In the genomic region with DNA sequence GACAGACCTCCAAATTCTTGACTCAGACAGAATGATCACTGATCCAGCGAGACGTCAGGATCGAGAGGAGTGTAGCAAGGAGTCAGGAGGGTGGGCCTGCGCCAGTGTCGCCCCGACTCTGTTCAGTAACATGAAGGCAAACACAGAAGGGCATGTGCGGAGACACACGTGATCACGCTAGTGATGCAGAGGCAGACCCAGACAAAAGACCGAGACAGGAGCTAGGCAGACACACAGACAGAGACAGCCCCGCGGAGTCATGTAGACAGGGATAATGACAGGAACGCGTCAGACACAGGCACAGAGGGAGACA, we compare ENCODE assay signal across 8 cellular contexts. TPM values are rescaled to one million over a fixed set of nuclear protein-coding genes. Genes with fewer than 3 reads are reported as not detected.
A peak's percentile ranks its signal among the peaks of the same experiment; 100 is the strongest.
DNase-seq lines count a peak whose midpoint lies in the region; ATAC-seq, FAIRE-seq and TF ChIP-seq lines count a peak whose summit lies in the region.

No MANE protein-coding gene starts in this region.

- no peak overlapping the region for H2AFZ ChIP-seq in K562 (ENCODE audit: low read depth, low read length)

- 3% methylated on average over 14 of the region's 14 CpGs for WGBS in K562 (ENCODE audit: insufficient coverage, low coverage, missing lambda C conversion rate)
- 11 to 13% methylated on average over 14 of the region's 14 CpGs for WGBS in mesodermal cell (ENCODE audit: insufficient coverage in 2 of 2), 2 experiments

- intact Hi-C loops in K562 (cut with micrococcal nuclease) = no loop called here

- peak overlapping the region; percentile 70 for H3K4me3 ChIP-seq in NB4 (ENCODE audit: low read depth, low read length)
- peak overlapping the region; percentile 76 for H3K4me3 ChIP-seq in K562
- peak overlapping the region; percentile 75 for H3K4me3 ChIP-seq in mesodermal cell (ENCODE audit: extremely low read depth, insufficient read depth, low read length, poor library complexity, severe bottlenecking)

- no peak for TF ChIP-seq CTCF in NB4 (IDR thresholded peaks at IDR 0.05; ENCODE audit: low read depth, low read length)
- no peak for TF ChIP-seq CTCF in K562 (IDR thresholded peaks at IDR 0.05 in 2 of 3, conservative IDR thresholded peaks at IDR 0.05 in 1 of 3; ENCODE audit: insufficient read depth in 2 of 3, low read depth in 1 of 3, low read length in 3 of 3)
- no peak for TF ChIP-seq CTCF in GM10266 (IDR thresholded peaks at IDR 0.05; ENCODE audit: control insufficient read depth, insufficient read depth, low read depth, missing control alignments)

- DNase-seq in DMS79 treated with DMSO at 0.1 percent for 48 hours (lab: John Stamatoyannopoulos, UW) (peak; percentile 61), NB4 (ENCODE audit: low read depth) (no peak), K562 (ENCODE audit: extremely low read depth in 1 of 4, low spot score in 3 of 4) (no peak), cerebellar nuclear complex (lab: John Stamatoyannopoulos, UW) (no peak), HK-2 (ENCODE audit: unreplicated experiment) (no peak), GM10266 (ENCODE audit: extremely low spot score) (no peak)

- H3K27ac ChIP-seq in K562 (ENCODE audit: extremely low read depth, low read depth, low read length) (peak overlapping the region; percentile 99; the same call in 2 of the 3 replicates), mesodermal cell (ENCODE audit: low read depth, low read length, severe bottlenecking) (peak overlapping the region; percentile 98)

- H3K4me1 ChIP-seq in K562 (replicated peaks in 1 of 2; ENCODE audit: control insufficient read depth in 2 of 2, insufficient read depth in 2 of 2, low read length in 2 of 2) = peaks cover 42 to 62% of the 10 kb centered on the region in 2 experiments
- peaks cover 30% of the 10 kb centered on the region for H3K4me1 ChIP-seq in mesodermal cell (ENCODE audit: control insufficient read depth, insufficient read depth, low read length, poor library complexity, severe bottlenecking)

- TF ChIP-seq POLR2A in NB4 (IDR thresholded peaks at IDR 0.05; ENCODE audit: extremely low read depth, insufficient read length) = no peak
- no peak for TF ChIP-seq POLR2A in K562 (conservative IDR thresholded peaks at IDR 0.05)

- peaks cover 21% of the 10 kb centered on the region; the same call in 2 of the 3 replicates for H3K36me3 ChIP-seq in K562 (ENCODE audit: control insufficient read depth, insufficient read depth, low read length)
- H3K36me3 ChIP-seq in mesodermal cell (ENCODE audit: control insufficient read depth, insufficient read depth, low read length) = peaks cover 27% of the 10 kb centered on the region

- peaks cover 3% of the 10 kb centered on the region for H3K9me1 ChIP-seq in K562 (ENCODE audit: control insufficient read depth, insufficient read depth, low read length)

- in situ Hi-C loops in K562 (cut with MboI) = no loop called here

- H4K20me1 ChIP-seq in K562 (replicated peaks; ENCODE audit: control insufficient read depth, insufficient read depth, low read length) = peaks cover 4% of the 10 kb centered on the region

- TF ChIP-seq RAD21 in K562 (CRISPR knock-in tag; conservative IDR thresholded peaks at IDR 0.05 in 1 of 2, IDR thresholded peaks at IDR 0.05 in 1 of 2) = no peak

- FAIRE-seq in K562 (lab: Jason Lieb, UNC) = no peak

- no peak for TF ChIP-seq EP300 in K562 (IDR thresholded peaks at IDR 0.05; ENCODE audit: low read length)

- peak overlapping the region; percentile 68 to 97 for H3K9ac ChIP-seq in K562 (ENCODE audit: insufficient read depth in 1 of 2, low read depth in 2 of 2, low read length in 2 of 2)

- peaks cover 62% of the 10 kb centered on the region for H3K79me2 ChIP-seq in K562 (ENCODE audit: control insufficient read depth, insufficient read depth, low read length)

- ATAC-seq in K562 = no peak
- ATAC-seq in GM21360 (IDR thresholded peaks at IDR 0.05; ENCODE audit: unreplicated experiment) = no peak

- H3K9me3 ChIP-seq in K562 (replicated peaks; ENCODE audit: control insufficient read depth, insufficient read depth, low read depth, low read length) = no peaks in the 10 kb centered on the region
- H3K9me3 ChIP-seq in mesodermal cell (ENCODE audit: control insufficient read depth, low read length) = no peaks in the 10 kb centered on the region

- CTCF ChIA-PET in K562 (lab: Yijun Ruan, JAX; ENCODE audit: low intra/inter-chr PET ratio) = interaction anchor here (1.1 kb wide), 1 partner anchor 19 kb away, joined by 4 read pairs; no protein-coding TSS in a partner anchor

- BruUV-seq in K562 (replicated peaks; lab: Mats Ljungman, UMichigan) = TSS peak; percentile 29

- no peaks in the 10 kb centered on the region for H3K27me3 ChIP-seq in K562 (ENCODE audit: control insufficient read depth in 2 of 2, insufficient read depth in 2 of 2, low read length in 2 of 2)

- peak overlapping the region; percentile 92 for H3K4me2 ChIP-seq in K562 (ENCODE audit: insufficient read depth, low read length)

- POLR2A ChIA-PET in K562 (lab: Yijun Ruan, JAX) = interaction anchor here (0.7 to 1.2 kb wide), 3 partner anchors 9 to 16 kb away, joined by 3 to 8 read pairs (median 4); a partner anchor contains a TSS

RNA-seq across cellular contexts. Expression of a gene that starts 7.2 kb away (rescaled TPM):
- total RNA-seq in K562 (2011; cell fraction: chromatin; rRNA removed; ENCODE audit: low replicate concordance) = 35.9 and 42.7 TPM in 2 replicates
- 14.5 and 17.1 TPM in 2 replicates for total RNA-seq in K562 (2011; cell fraction: nucleolus; rRNA removed)
- total RNA-seq in K562 (2011; cell fraction: nucleoplasm; rRNA removed) = 33.6 and 57.3 TPM in 2 replicates
- 2.7 and 5.0 TPM in 2 replicates for total RNA-seq in K562 (2014; rRNA removed)
- total RNA-seq in K562 (2014; rRNA removed; fragmentation: Illumina TruSeq; extraction: Trizol) = 1.4 and 2.2 TPM in 2 replicates
- total RNA-seq in K562 (2015; rRNA removed; fragmentation: Illumina TruSeq; extraction: Trizol) = 0.47 and 0.98 TPM in 2 replicates
- 19.0 and 22.9 TPM in 2 replicates for total RNA-seq in K562 (2021)
- polyA plus RNA-seq in K562 (2011; rRNA removed) = 0.32 and 0.99 TPM in 2 replicates
- 0.32 and 0.33 TPM in 2 replicates for polyA plus RNA-seq in K562 (2011; cell fraction: cytosol; rRNA removed)
- polyA plus RNA-seq in K562 (2011; cell fraction: nucleus; rRNA removed) = 5.9 and 6.5 TPM in 2 replicates
- 4.8 and 14.4 TPM in 2 replicates for polyA plus RNA-seq in K562 (2012)
- polyA plus RNA-seq in K562 (2014; fragmentation: Illumina TruSeq; extraction: Trizol) = 3.9 and 6.1 TPM in 2 replicates
- under 1 TPM; 0.01 to 0.06 TPM for polyA plus RNA-seq in K562 (2014; fragmentation: Nextera tagmentation; extraction: Ambion mirVana)
- polyA plus RNA-seq in K562 (2014; rRNA removed) = 2.7 and 3.0 TPM in 2 replicates
- polyA minus RNA-seq in K562 (2011; rRNA and poly(A)+ RNA removed) = 1.7 and 5.4 TPM in 2 replicates
- 4.2 and 4.6 TPM in 2 replicates for polyA minus RNA-seq in K562 (2011; cell fraction: cytosol; rRNA and poly(A)+ RNA removed)
- 5.1 and 21.4 TPM in 2 replicates for polyA minus RNA-seq in K562 (2011; cell fraction: nucleus; rRNA and poly(A)+ RNA removed)
- 41.4 TPM for polyA plus RNA-seq in mesodermal cell (2013, experiment 1 of 2)
- polyA plus RNA-seq in mesodermal cell (2013, experiment 2 of 2) = 37.3 TPM

RNA-seq across cellular contexts. Expression of a gene that starts 13.6 kb away (rescaled TPM):
- 4.3 and 8.8 TPM in 2 replicates for total RNA-seq in K562 (2011; cell fraction: chromatin; rRNA removed; ENCODE audit: low replicate concordance)
- 3.3 and 4.3 TPM in 2 replicates for total RNA-seq in K562 (2011; cell fraction: nucleolus; rRNA removed)
- 2.1 and 4.4 TPM in 2 replicates for total RNA-seq in K562 (2011; cell fraction: nucleoplasm; rRNA removed)
- 0.32 TPM in 1 of 2 replicates, not detected in the other for total RNA-seq in K562 (2014; rRNA removed)
- not detected in 2 replicates for total RNA-seq in K562 (2014; rRNA removed; fragmentation: Illumina TruSeq; extraction: Trizol)
- not detected in 2 replicates for total RNA-seq in K562 (2015; rRNA removed; fragmentation: Illumina TruSeq; extraction: Trizol)
- total RNA-seq in K562 (2021) = 1.0 and 1.4 TPM in 2 replicates
- polyA plus RNA-seq in K562 (2011; rRNA removed) = 0.12 and 0.13 TPM in 2 replicates
- 0.16 and 0.18 TPM in 2 replicates for polyA plus RNA-seq in K562 (2011; cell fraction: cytosol; rRNA removed)
- polyA plus RNA-seq in K562 (2011; cell fraction: nucleus; rRNA removed) = 1.1 and 2.4 TPM in 2 replicates
- polyA plus RNA-seq in K562 (2012) = 0.33 and 1.8 TPM in 2 replicates
- polyA plus RNA-seq in K562 (2014; fragmentation: Illumina TruSeq; extraction: Trizol) = 0.42 TPM in 2 replicates
- under 1 TPM in 1 of 2 experiments, not detected in 1; 0.10 TPM for polyA plus RNA-seq in K562 (2014; fragmentation: Nextera tagmentation; extraction: Ambion mirVana)
- 0.40 TPM in 1 of 2 replicates, not detected in the other for polyA plus RNA-seq in K562 (2014; rRNA removed)
- polyA minus RNA-seq in K562 (2011; rRNA and poly(A)+ RNA removed) = not detected in 2 replicates
- polyA minus RNA-seq in K562 (2011; cell fraction: cytosol; rRNA and poly(A)+ RNA removed) = not detected in 2 replicates
- polyA minus RNA-seq in K562 (2011; cell fraction: nucleus; rRNA and poly(A)+ RNA removed) = 0.27 and 0.78 TPM in 2 replicates
- 240 TPM for polyA plus RNA-seq in mesodermal cell (2013, experiment 1 of 2)
- 335 TPM for polyA plus RNA-seq in mesodermal cell (2013, experiment 2 of 2)

RNA-seq across cellular contexts. Expression of a gene that starts 16.1 kb away (rescaled TPM):
- total RNA-seq in K562 (2011; cell fraction: chromatin; rRNA removed; ENCODE audit: low replicate concordance) = 6.8 and 9.8 TPM in 2 replicates
- total RNA-seq in K562 (2011; cell fraction: nucleolus; rRNA removed) = 15.5 and 19.7 TPM in 2 replicates
- total RNA-seq in K562 (2011; cell fraction: nucleoplasm; rRNA removed) = 10.8 and 15.5 TPM in 2 replicates
- total RNA-seq in K562 (2014; rRNA removed) (99.8 TPM in 2 replicates), K562 (2014; rRNA removed; fragmentation: Illumina TruSeq; extraction: Trizol) (13.3 and 16.4 TPM in 2 replicates), K562 (2015; rRNA removed; fragmentation: Illumina TruSeq; extraction: Trizol) (52.6 and 57.3 TPM in 2 replicates), K562 (2021) (54.7 and 61.2 TPM in 2 replicates)
- polyA plus RNA-seq in K562 (2011; rRNA removed) (34.5 and 39.9 TPM in 2 replicates), K562 (2014; fragmentation: Illumina TruSeq; extraction: Trizol) (19.1 and 32.8 TPM in 2 replicates), K562 (2014; fragmentation: Nextera tagmentation; extraction: Ambion mirVana) (10 to 100 TPM; 70.4 to 90.4 TPM), K562 (2014; rRNA removed) (87.3 and 104 TPM in 2 replicates)
- 53.5 and 108 TPM in 2 replicates for polyA plus RNA-seq in K562 (2011; cell fraction: cytosol; rRNA removed)
- polyA plus RNA-seq in K562 (2011; cell fraction: nucleus; rRNA removed) = 33.4 and 45.6 TPM in 2 replicates
- 56.0 and 83.5 TPM in 2 replicates for polyA plus RNA-seq in K562 (2012)
- 4.0 and 5.2 TPM in 2 replicates for polyA minus RNA-seq in K562 (2011; rRNA and poly(A)+ RNA removed)
- polyA minus RNA-seq in K562 (2011; cell fraction: cytosol; rRNA and poly(A)+ RNA removed) = 26.4 and 63.1 TPM in 2 replicates
- 11.7 and 17.4 TPM in 2 replicates for polyA minus RNA-seq in K562 (2011; cell fraction: nucleus; rRNA and poly(A)+ RNA removed)
- polyA plus RNA-seq in mesodermal cell (2013, experiment 1 of 2) = 70.4 TPM
- 59.4 TPM for polyA plus RNA-seq in mesodermal cell (2013, experiment 2 of 2)

RNA-seq across cellular contexts. Expression of a gene that starts 16.5 kb away (rescaled TPM):
- total RNA-seq in K562 (2011; cell fraction: chromatin; rRNA removed; ENCODE audit: low replicate concordance) = 5.6 and 9.9 TPM in 2 replicates
- 6.5 and 8.8 TPM in 2 replicates for total RNA-seq in K562 (2011; cell fraction: nucleolus; rRNA removed)
- 5.0 and 6.4 TPM in 2 replicates for total RNA-seq in K562 (2011; cell fraction: nucleoplasm; rRNA removed)
- total RNA-seq in K562 (2014; rRNA removed) (4.7 and 6.0 TPM in 2 replicates), K562 (2014; rRNA removed; fragmentation: Illumina TruSeq; extraction: Trizol) (5.7 and 5.8 TPM in 2 replicates), K562 (2015; rRNA removed; fragmentation: Illumina TruSeq; extraction: Trizol) (6.4 and 7.6 TPM in 2 replicates), K562 (2021) (6.9 and 7.8 TPM in 2 replicates)
- polyA plus RNA-seq in K562 (2011; rRNA removed) (4.2 and 7.2 TPM in 2 replicates), K562 (2014; fragmentation: Illumina TruSeq; extraction: Trizol) (7.3 and 7.9 TPM in 2 replicates), K562 (2014; fragmentation: Nextera tagmentation; extraction: Ambion mirVana) (1 to 10 TPM; 2.4 to 5.7 TPM), K562 (2014; rRNA removed) (4.8 and 7.5 TPM in 2 replicates)
- polyA plus RNA-seq in K562 (2011; cell fraction: cytosol; rRNA removed) = 4.6 and 5.4 TPM in 2 replicates
- polyA plus RNA-seq in K562 (2011; cell fraction: nucleus; rRNA removed) = 7.7 and 13.1 TPM in 2 replicates
- polyA plus RNA-seq in K562 (2012) = 2.8 and 5.2 TPM in 2 replicates
- 2.1 and 5.2 TPM in 2 replicates for polyA minus RNA-seq in K562 (2011; rRNA and poly(A)+ RNA removed)
- 1.9 and 2.5 TPM in 2 replicates for polyA minus RNA-seq in K562 (2011; cell fraction: cytosol; rRNA and poly(A)+ RNA removed)
- polyA minus RNA-seq in K562 (2011; cell fraction: nucleus; rRNA and poly(A)+ RNA removed) = 5.5 and 8.3 TPM in 2 replicates
- 55.6 TPM for polyA plus RNA-seq in mesodermal cell (2013, experiment 1 of 2)
- 97.7 TPM for polyA plus RNA-seq in mesodermal cell (2013, experiment 2 of 2)

RNA-seq across cellular contexts. Expression of a gene that starts 47.3 kb away (rescaled TPM):
- total RNA-seq in K562 (2011; cell fraction: chromatin; rRNA removed; ENCODE audit: low replicate concordance) = 101 and 117 TPM in 2 replicates
- 47.2 and 48.0 TPM in 2 replicates for total RNA-seq in K562 (2011; cell fraction: nucleolus; rRNA removed)
- total RNA-seq in K562 (2011; cell fraction: nucleoplasm; rRNA removed) = 69.7 and 83.1 TPM in 2 replicates
- total RNA-seq in K562 (2014; rRNA removed) (34.8 and 36.7 TPM in 2 replicates), K562 (2014; rRNA removed; fragmentation: Illumina TruSeq; extraction: Trizol) (14.6 and 15.2 TPM in 2 replicates), K562 (2015; rRNA removed; fragmentation: Illumina TruSeq; extraction: Trizol) (19.8 and 21.2 TPM in 2 replicates), K562 (2021) (30.6 and 38.2 TPM in 2 replicates)
- polyA plus RNA-seq in K562 (2011; rRNA removed) (12.2 and 15.7 TPM in 2 replicates), K562 (2014; fragmentation: Illumina TruSeq; extraction: Trizol) (24.7 and 24.8 TPM in 2 replicates), K562 (2014; fragmentation: Nextera tagmentation; extraction: Ambion mirVana) (under 1 TPM; 0.39 to 0.63 TPM), K562 (2014; rRNA removed) (27.8 and 33.9 TPM in 2 replicates)
- 16.1 and 25.2 TPM in 2 replicates for polyA plus RNA-seq in K562 (2011; cell fraction: cytosol; rRNA removed)
- 70.0 and 86.2 TPM in 2 replicates for polyA plus RNA-seq in K562 (2011; cell fraction: nucleus; rRNA removed)
- polyA plus RNA-seq in K562 (2012) = 29.2 and 37.9 TPM in 2 replicates
- 23.8 TPM in 2 replicates for polyA minus RNA-seq in K562 (2011; rRNA and poly(A)+ RNA removed)
- 17.8 and 29.3 TPM in 2 replicates for polyA minus RNA-seq in K562 (2011; cell fraction: cytosol; rRNA and poly(A)+ RNA removed)
- polyA minus RNA-seq in K562 (2011; cell fraction: nucleus; rRNA and poly(A)+ RNA removed) = 24.1 and 28.0 TPM in 2 replicates
- 57.2 TPM for polyA plus RNA-seq in mesodermal cell (2013, experiment 1 of 2)
- polyA plus RNA-seq in mesodermal cell (2013, experiment 2 of 2) = 54.5 TPM
